ENCODE assay signal across 1 cellular context in genomic region chr20:62388839-62389600, GRCh38.
TF ChIP-seq lines count a peak whose summit lies in the region.

No MANE protein-coding gene starts in this region.

TF ChIP-seq in HEK293, 187 proteins besides CTCF, POLR2A, EP300 and RAD21 (continued from another document):
- TF ChIP-seq ZNF280C (tag by site-specific recombination; IDR thresholded peaks at IDR 0.05): no peak
- no peak for TF ChIP-seq ZNF692 (tag by site-specific recombination; IDR thresholded peaks at IDR 0.05)
- TF ChIP-seq ZNF560 (tag by site-specific recombination; IDR thresholded peaks at IDR 0.05; ENCODE audit: borderline replicate concordance): no peak
- no peak for TF ChIP-seq GFI1B (tag by site-specific recombination; IDR thresholded peaks at IDR 0.05)
- TF ChIP-seq ZNF214 (tag by site-specific recombination; IDR thresholded peaks at IDR 0.05; ENCODE audit: borderline replicate concordance): no peak
- no peak for TF ChIP-seq ZBTB7A (tag by site-specific recombination; IDR thresholded peaks at IDR 0.05; ENCODE audit: low read depth)
- TF ChIP-seq ZNF2 (tag by site-specific recombination; IDR thresholded peaks at IDR 0.05): no peak
- no peak for TF ChIP-seq ZNF704 (tag by site-specific recombination; IDR thresholded peaks at IDR 0.05)
- TF ChIP-seq SCRT2 (tag by site-specific recombination; IDR thresholded peaks at IDR 0.05): no peak
- TF ChIP-seq ZNF658 (tag by site-specific recombination; IDR thresholded peaks at IDR 0.05): no peak
- TF ChIP-seq INSM2 (tag by site-specific recombination; IDR thresholded peaks at IDR 0.05): no peak
- no peak for TF ChIP-seq PRDM2 (tag by site-specific recombination; IDR thresholded peaks at IDR 0.05; ENCODE audit: borderline replicate concordance)
